Comparison of ENCODE assay signal across 9 cellular contexts in the genomic region with DNA sequence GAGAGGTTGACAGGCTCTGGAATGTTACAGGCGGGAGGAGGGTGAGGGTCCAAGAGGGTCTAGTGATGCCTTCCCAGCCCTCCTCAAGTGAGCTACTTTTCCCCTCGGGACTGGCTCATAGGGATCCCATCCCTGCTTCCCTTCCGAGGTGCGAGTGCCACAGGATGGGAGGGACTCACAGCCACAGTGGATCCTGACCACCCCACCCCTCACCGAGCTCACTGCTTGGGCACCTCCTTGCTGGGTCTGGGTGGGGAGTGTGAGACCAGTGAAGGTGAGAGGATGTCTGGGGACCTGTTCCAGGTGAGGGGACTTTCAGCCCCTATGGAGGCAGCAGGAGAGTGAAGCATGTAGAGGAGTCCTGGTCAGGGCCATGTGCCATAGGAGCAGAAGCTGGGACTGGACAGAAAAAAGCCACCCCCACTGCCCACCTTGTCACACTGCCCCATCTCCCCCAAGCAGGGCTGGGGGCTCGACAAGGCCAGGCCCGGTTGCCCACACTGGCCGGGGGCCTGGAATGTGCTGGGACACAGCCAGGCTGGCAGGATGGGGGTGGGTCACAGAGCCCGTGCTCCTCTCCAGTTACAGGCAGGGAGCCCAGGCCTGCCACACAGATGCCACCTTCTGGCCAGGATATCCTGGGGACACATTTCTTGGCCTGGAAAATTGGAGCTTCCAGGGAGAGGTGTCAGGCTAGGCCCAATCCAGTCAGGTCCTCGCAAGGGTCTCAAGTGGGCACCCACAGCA. TPM values are rescaled to one million over a fixed set of nuclear protein-coding genes. Genes with fewer than 3 reads are reported as not detected.
DNase-seq lines count a peak whose midpoint lies in the region; ATAC-seq and TF ChIP-seq lines count a peak whose summit lies in the region.
"Had no signal": no experiment of that assay in that cellular context is flagged by ENCODE, and none has a peak within 500 bp of the region (broad histone marks: within the 10 kb centered on the region; RNA-seq: fewer than 3 reads in every experiment).

No MANE protein-coding gene starts in this region.

- H3K9me3 ChIP-seq in OCI-LY1 (ENCODE audit: low read length) (no peaks in the 10 kb centered on the region), thyroid gland (no peaks in the 10 kb centered on the region)

- no peaks in the 10 kb centered on the region for H3K79me2 ChIP-seq in OCI-LY1 (ENCODE audit: insufficient read depth, low read length)

- H3K4me3 ChIP-seq in OCI-LY1 (ENCODE audit: low read depth, low read length, poor library complexity, severe bottlenecking) (peak overlapping the region; percentile 52), thyroid gland (replicated peaks in 1 of 3) (peak overlapping the region; percentile 22 to 57 (median 34))

- no peaks in the 10 kb centered on the region for H3K9me2 ChIP-seq in OCI-LY1 (ENCODE audit: low read depth, low read length)

- H3K27me3 ChIP-seq in OCI-LY1 (ENCODE audit: insufficient read depth, low read length) (no peaks in the 10 kb centered on the region; the same call in 1 of the 2 replicates), thyroid gland (no peaks in the 10 kb centered on the region)

- no peak overlapping the region for H2AFZ ChIP-seq in OCI-LY1 (ENCODE audit: low read length)

- 7 to 8% methylated on average over 2 to 7 of the region's 10 CpGs for WGBS in thyroid gland, 2 donors

- H3K27ac ChIP-seq in OCI-LY1 (ENCODE audit: low read depth, low read length, poor library complexity, severe bottlenecking): no peak overlapping the region
- H3K27ac ChIP-seq in thyroid gland: peak overlapping the region; percentile 98 to 100 (median 99)

- H3K9me3 Mint-ChIP-seq in dendritic cell treated with granulocyte-macrophage colony-stimulating factor and Interleukin-4, amounts not matched to agents 40 ng/mL and 50 ng/mL, for 4 days: no peaks in the 10 kb centered on the region
- no peaks in the 10 kb centered on the region for H3K9me3 Mint-ChIP-seq in memory B cell

- H3K36me3 ChIP-seq in OCI-LY1 (ENCODE audit: insufficient read depth, low read length) (no peaks in the 10 kb centered on the region), thyroid gland (no peaks in the 10 kb centered on the region)

- no peak for ATAC-seq in memory B cell (ENCODE audit: low read depth)

- peak in 1 of 2 donors; percentile 37 for TF ChIP-seq POLR2A in thyroid gland (IDR thresholded peaks at IDR 0.05)

- H3K4me2 ChIP-seq in OCI-LY1 (ENCODE audit: low read length): peak overlapping the region; percentile 67; the same call in 1 of the 2 replicates

- no peaks in the 10 kb centered on the region for H3F3A ChIP-seq in OCI-LY1 (ENCODE audit: insufficient read depth, low read length)

- H3K4me1 Mint-ChIP-seq in dendritic cell treated with granulocyte-macrophage colony-stimulating factor and Interleukin-4, amounts not matched to agents 40 ng/mL and 50 ng/mL, for 4 days (ENCODE audit: low read depth): peaks cover 41% of the 10 kb centered on the region
- peaks cover 7% of the 10 kb centered on the region for H3K4me1 Mint-ChIP-seq in memory B cell

- no peak overlapping the region for H3K27ac Mint-ChIP-seq in dendritic cell treated with granulocyte-macrophage colony-stimulating factor and Interleukin-4, amounts not matched to agents 40 ng/mL and 50 ng/mL, for 4 days
- peak overlapping the region; percentile 31 for H3K27ac Mint-ChIP-seq in memory B cell

- H3K9ac ChIP-seq in OCI-LY1 (ENCODE audit: low read length): no peak overlapping the region; the same call in 1 of the 2 replicates

- DNase-seq in NCI-H82 (lab: John Stamatoyannopoulos, UW): peak; percentile 47
- DNase-seq in NCI-H82 treated with DMSO at 0.1 percent for 48 hours (lab: John Stamatoyannopoulos, UW; ENCODE audit: unreplicated experiment): no peak
- DNase-seq in memory B cell (ENCODE audit: low spot score in 2 of 2): peak in 1 of 2 donors; percentile 25
- DNase-seq in thyroid gland: peak; percentile 94 to 95
- DNase-seq in NCI-H748 treated with DMSO at 0.1 percent for 48 hours (lab: John Stamatoyannopoulos, UW): no peak
- no peak for DNase-seq in activated CD4-positive, CD25-positive, alpha-beta regulatory T cell (lab: John Stamatoyannopoulos, UW)

- H3K36me3 Mint-ChIP-seq in dendritic cell treated with granulocyte-macrophage colony-stimulating factor and Interleukin-4, amounts not matched to agents 40 ng/mL and 50 ng/mL, for 4 days (ENCODE audit: low read depth): peaks cover 7% of the 10 kb centered on the region
- no peaks in the 10 kb centered on the region for H3K36me3 Mint-ChIP-seq in memory B cell

- peaks cover 45% of the 10 kb centered on the region for H3K27me3 Mint-ChIP-seq in dendritic cell treated with granulocyte-macrophage colony-stimulating factor and Interleukin-4, amounts not matched to agents 40 ng/mL and 50 ng/mL, for 4 days
- no peaks in the 10 kb centered on the region for H3K27me3 Mint-ChIP-seq in memory B cell

- H3K4me1 ChIP-seq in OCI-LY1 (ENCODE audit: insufficient read depth, low read length, severe bottlenecking) (peaks cover 7% of the 10 kb centered on the region), thyroid gland (peaks cover 61 to 80% of the 10 kb centered on the region in 2 donors)

- TF ChIP-seq CTCF in OCI-LY1 (IDR thresholded peaks at IDR 0.05; ENCODE audit: low read length) (no peak), thyroid gland (IDR thresholded peaks at IDR 0.05) (peak in 4 of 6 experiments; percentile 27 to 50 (median 49))

- H3K4me3 Mint-ChIP-seq in dendritic cell treated with granulocyte-macrophage colony-stimulating factor and Interleukin-4, amounts not matched to agents 40 ng/mL and 50 ng/mL, for 4 days: peak overlapping the region; percentile 62
- H3K4me3 Mint-ChIP-seq in memory B cell: peak overlapping the region; percentile 75

- intact Hi-C loops in dendritic cell treated with granulocyte-macrophage colony-stimulating factor and Interleukin-4, amounts not matched to agents 40 ng/mL and 50 ng/mL, for 4 days (cut with micrococcal nuclease): no loop called here
- intact Hi-C loops in thyroid gland (cut with DNase I): no loop called here

- no peaks in the 10 kb centered on the region for H4K20me1 ChIP-seq in OCI-LY1 (ENCODE audit: insufficient read depth, low read length)

RNA-seq across cellular contexts. Expression of a gene that starts 1.7 kb away (rescaled TPM):
- total RNA-seq in thyroid gland: 100 to 1,000 TPM in 3 of 4 donors, 10 to 100 TPM in 1; 86.7 to 179 (median 114) TPM

RNA-seq across cellular contexts. Expression of a gene that starts 31.0 kb away (rescaled TPM):
- 10 to 100 TPM; 37.8 to 82.7 (median 58.9) TPM for total RNA-seq in thyroid gland

RNA-seq across cellular contexts. Expression of a gene that starts 42.0 kb away (rescaled TPM):
- total RNA-seq in thyroid gland: 100 to 1,000 TPM; 428 to 704 (median 567) TPM

RNA-seq across cellular contexts. Expression of a gene that starts 49.3 kb away (rescaled TPM):
- total RNA-seq in thyroid gland: 100 to 1,000 TPM in 3 of 4 donors, 10 to 100 TPM in 1; 76.6 to 363 (median 186) TPM

RNA-seq across cellular contexts. Expression of a gene that starts 55.1 kb away (rescaled TPM):
- total RNA-seq in thyroid gland: under 1 TPM in 1 of 4 donors, not detected in 3; 0.40 TPM
- total RNA-seq: dermis microvascular lymphatic vessel endothelial cell had no signal

Comparison
In these comparisons a context has a peak if more than half of its experiments do, and no peak if none do; other contexts are left out.
1. DNase-seq: peak in NCI-H82 (single experiment) and thyroid gland (2 of 2); none in NCI-H82 treated with DMSO at 0.1 percent for 48 hours (single experiment), NCI-H748 treated with DMSO at 0.1 percent for 48 hours (single experiment) and activated CD4-positive, CD25-positive, alpha-beta regulatory T cell (0 of 4).